Comparison of ENCODE assay signal across 1 cellular context in the genomic region with DNA sequence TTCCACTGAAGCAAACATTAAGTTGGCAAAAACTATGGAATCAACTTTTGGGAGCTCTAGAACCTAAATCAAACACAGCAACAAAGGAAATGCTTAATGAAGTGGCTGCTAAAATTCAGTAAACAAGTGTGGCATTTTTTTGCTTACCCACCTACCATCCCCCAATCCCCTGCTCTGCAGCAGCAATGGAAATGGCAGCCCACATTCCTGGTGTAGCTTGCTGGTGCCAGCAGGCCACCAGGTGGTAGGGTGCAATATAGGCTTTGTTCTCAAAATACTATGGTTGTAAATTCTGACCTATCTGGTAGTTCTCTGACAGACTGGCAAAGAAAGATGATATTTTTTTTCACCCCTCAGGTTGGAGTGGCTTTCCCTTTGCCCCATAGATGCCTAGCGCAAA.
TF ChIP-seq lines count a peak whose summit lies in the region.

No MANE protein-coding gene starts in this region.

TF ChIP-seq in WTC11, 78 proteins besides CTCF, POLR2A, EP300 and RAD21 (continued from another document):
- TF ChIP-seq, protein P1, sequence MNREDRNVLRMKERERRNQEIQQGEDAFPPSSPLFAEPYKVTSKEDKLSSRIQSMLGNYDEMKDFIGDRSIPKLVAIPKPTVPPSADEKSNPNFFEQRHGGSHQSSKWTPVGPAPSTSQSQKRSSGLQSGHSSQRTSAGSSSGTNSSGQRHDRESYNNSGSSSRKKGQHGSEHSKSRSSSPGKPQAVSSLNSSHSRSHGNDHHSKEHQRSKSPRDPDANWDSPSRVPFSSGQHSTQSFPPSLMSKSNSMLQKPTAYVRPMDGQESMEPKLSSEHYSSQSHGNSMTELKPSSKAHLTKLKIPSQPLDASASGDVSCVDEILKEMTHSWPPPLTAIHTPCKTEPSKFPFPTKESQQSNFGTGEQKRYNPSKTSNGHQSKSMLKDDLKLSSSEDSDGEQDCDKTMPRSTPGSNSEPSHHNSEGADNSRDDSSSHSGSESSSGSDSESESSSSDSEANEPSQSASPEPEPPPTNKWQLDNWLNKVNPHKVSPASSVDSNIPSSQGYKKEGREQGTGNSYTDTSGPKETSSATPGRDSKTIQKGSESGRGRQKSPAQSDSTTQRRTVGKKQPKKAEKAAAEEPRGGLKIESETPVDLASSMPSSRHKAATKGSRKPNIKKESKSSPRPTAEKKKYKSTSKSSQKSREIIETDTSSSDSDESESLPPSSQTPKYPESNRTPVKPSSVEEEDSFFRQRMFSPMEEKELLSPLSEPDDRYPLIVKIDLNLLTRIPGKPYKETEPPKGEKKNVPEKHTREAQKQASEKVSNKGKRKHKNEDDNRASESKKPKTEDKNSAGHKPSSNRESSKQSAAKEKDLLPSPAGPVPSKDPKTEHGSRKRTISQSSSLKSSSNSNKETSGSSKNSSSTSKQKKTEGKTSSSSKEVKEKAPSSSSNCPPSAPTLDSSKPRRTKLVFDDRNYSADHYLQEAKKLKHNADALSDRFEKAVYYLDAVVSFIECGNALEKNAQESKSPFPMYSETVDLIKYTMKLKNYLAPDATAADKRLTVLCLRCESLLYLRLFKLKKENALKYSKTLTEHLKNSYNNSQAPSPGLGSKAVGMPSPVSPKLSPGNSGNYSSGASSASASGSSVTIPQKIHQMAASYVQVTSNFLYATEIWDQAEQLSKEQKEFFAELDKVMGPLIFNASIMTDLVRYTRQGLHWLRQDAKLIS (CRISPR knock-in tag; IDR thresholded peaks at IDR 0.05; ENCODE audit: borderline replicate concordance): no peak
